Comparison of ENCODE assay signal across 26 cellular contexts in genomic region chr2:224786848-224787247, GRCh38.
"Had no signal": no experiment of that assay in that cellular context is flagged by ENCODE, and none has a peak within 500 bp of the region (broad histone marks: within the 10 kb centered on the region; RNA-seq: fewer than 3 reads in every experiment).

No MANE protein-coding gene starts in this region.

- DNase-seq: activated B cell treated with CpG ODN at 0.5 μM for 24 hours; activated CD4-positive, alpha-beta T cell treated with anti-CD3 and anti-CD28 coated beads, Interleukin-2, amount 10 ng/mL, durations not matched to agents 24 days and 14 days; activated CD8-positive, alpha-beta memory T cell treated with anti-CD3 and anti-CD28 coated beads for 24 hours; activated CD8-positive, alpha-beta memory T cell treated with anti-CD3 and anti-CD28 coated beads, Interleukin-2, amount 50 U/mL, for 4 hours; activated gamma-delta T cell; adrenal gland; brain microvascular endothelial cell; caudate nucleus; effector memory CD8-positive, alpha-beta T cell; foreskin melanocyte; immature natural killer cell; kidney glomerular epithelial cell; left lung; naive thymus-derived CD4-positive, alpha-beta T cell; occipital lobe; right lobe of liver; SJCRH30; stimulated activated CD4-positive, alpha-beta T cell treated with anti-CD3 and anti-CD28 coated beads, Interleukin-2, amount 100 ng/mL, for 24 hours; stimulated activated naive B cell treated with anti-CD40 and anti-IgM and Interleukin-4, amounts not matched to agents 10 μg/mL and 1 μg/mL and 100 μg/mL, for 72 hours; tibial artery had no signal

- H3K9me3 Mint-ChIP-seq: activated B cell treated with CpG ODN at 0.5 μM for 24 hours; activated CD4-positive, alpha-beta T cell treated with anti-CD3 and anti-CD28 coated beads, Interleukin-2, amount 10 ng/mL, durations not matched to agents 24 days and 14 days; effector memory CD8-positive, alpha-beta T cell; immature natural killer cell; naive thymus-derived CD4-positive, alpha-beta T cell; neural crest cell; stimulated activated naive B cell treated with anti-CD40 and anti-IgM and Interleukin-4, amounts not matched to agents 10 μg/mL and 1 μg/mL and 100 μg/mL, for 72 hours had no signal

- H3K27me3 Mint-ChIP-seq: activated B cell treated with CpG ODN at 0.5 μM for 24 hours; activated CD4-positive, alpha-beta T cell treated with anti-CD3 and anti-CD28 coated beads, Interleukin-2, amount 10 ng/mL, durations not matched to agents 24 days and 14 days; effector memory CD8-positive, alpha-beta T cell; naive thymus-derived CD4-positive, alpha-beta T cell; stimulated activated naive B cell treated with anti-CD40 and anti-IgM and Interleukin-4, amounts not matched to agents 10 μg/mL and 1 μg/mL and 100 μg/mL, for 72 hours had no signal

- H3K27ac Mint-ChIP-seq: activated B cell treated with CpG ODN at 0.5 μM for 24 hours had no signal

- ATAC-seq: effector memory CD8-positive, alpha-beta T cell; esophagus mucosa; left lung; naive thymus-derived CD4-positive, alpha-beta T cell; right lobe of liver; stimulated activated naive B cell treated with anti-CD40 and anti-IgM and Interleukin-4, amounts not matched to agents 10 μg/mL and 1 μg/mL and 100 μg/mL, for 72 hours had no signal

- H3K4me1 Mint-ChIP-seq: activated B cell treated with CpG ODN at 0.5 μM for 24 hours, immature natural killer cell, neural crest cell had no signal

- H3K27me3 ChIP-seq: adrenal gland, ascending aorta, brain microvascular endothelial cell, hepatocyte, left lung, right lobe of liver, SJCRH30, tibial artery had no signal

- H3K4me3 ChIP-seq: adrenal gland, ascending aorta, hepatocyte, left lung, lung, right lobe of liver, SJCRH30, skin epidermis, tibial artery had no signal

- H3K4me3 Mint-ChIP-seq: activated B cell treated with CpG ODN at 0.5 μM for 24 hours; activated CD4-positive, alpha-beta T cell treated with anti-CD3 and anti-CD28 coated beads, Interleukin-2, amount 10 ng/mL, durations not matched to agents 24 days and 14 days; effector memory CD8-positive, alpha-beta T cell; immature natural killer cell; naive thymus-derived CD4-positive, alpha-beta T cell; neural crest cell; stimulated activated naive B cell treated with anti-CD40 and anti-IgM and Interleukin-4, amounts not matched to agents 10 μg/mL and 1 μg/mL and 100 μg/mL, for 72 hours had no signal

- H3K27ac ChIP-seq: adrenal gland, ascending aorta, brain microvascular endothelial cell, hepatocyte, left lung, right lobe of liver, SJCRH30, skin epidermis, tibial artery had no signal

- H3K9me3 ChIP-seq: adrenal gland, ascending aorta, left lung, right lobe of liver, SJCRH30, tibial artery had no signal

- H3K4me1 ChIP-seq: ascending aorta, left lung, right lobe of liver, SJCRH30, tibial artery had no signal
